2 cellular contexts compared by ENCODE assay signal in genomic region chr5:1730487-1730847, GRCh38.
TF ChIP-seq lines count a peak whose summit lies in the region.

No MANE protein-coding gene starts in this region.

TF ChIP-seq in HepG2, 621 proteins besides CTCF, POLR2A, EP300 and RAD21 (continued from another document):
- no peak for TF ChIP-seq SIN3B (IDR thresholded peaks at IDR 0.05; ENCODE audit: low read length)
- TF ChIP-seq DBP (CRISPR knock-in tag; IDR thresholded peaks at IDR 0.05; ENCODE audit: not compliant biosample characterization): no peak
- no peak for TF ChIP-seq ZXDC (CRISPR knock-in tag; IDR thresholded peaks at IDR 0.05)
- no peak for TF ChIP-seq ZNF496 (CRISPR knock-in tag; IDR thresholded peaks at IDR 0.05; ENCODE audit: insufficient replicate concordance)
- no peak for TF ChIP-seq NFE2 (CRISPR knock-in tag; IDR thresholded peaks at IDR 0.05)
- no peak for TF ChIP-seq ZNF615 (CRISPR knock-in tag; IDR thresholded peaks at IDR 0.05; ENCODE audit: borderline replicate concordance)
- TF ChIP-seq JUND (CRISPR knock-in tag; IDR thresholded peaks at IDR 0.05): no peak
- TF ChIP-seq MTA1 (CRISPR knock-in tag; IDR thresholded peaks at IDR 0.05; ENCODE audit: borderline replicate concordance): no peak
TF ChIP-seq in HepG2: peak in this region for 0.

TF ChIP-seq in GM23338, 12 proteins besides CTCF, POLR2A, EP300 and RAD21 (continued from another document):
- no peak for TF ChIP-seq REST (IDR thresholded peaks at IDR 0.05; ENCODE audit: unreplicated experiment)
- no peak for TF ChIP-seq EZH2 (IDR thresholded peaks at IDR 0.05; ENCODE audit: low read depth, unreplicated experiment)
- no peak for TF ChIP-seq POLR2AphosphoS5 (IDR thresholded peaks at IDR 0.05; ENCODE audit: low read depth)
- no peak for TF ChIP-seq ZNF462 (CRISPR knock-in tag; IDR thresholded peaks at IDR 0.05)
- no peak for TF ChIP-seq ZNF331 (CRISPR knock-in tag; IDR thresholded peaks at IDR 0.05; ENCODE audit: low read depth)
- TF ChIP-seq ZNF114 (CRISPR knock-in tag; IDR thresholded peaks at IDR 0.05): no peak
- no peak for TF ChIP-seq STAT1 (IDR thresholded peaks at IDR 0.05; ENCODE audit: unreplicated experiment)
- no peak for TF ChIP-seq ETS1 (IDR thresholded peaks at IDR 0.05)
